ENCODE assay signal across 29 cellular contexts in genomic region chr1:95699274-95699953, GRCh38.
"Had no signal": no experiment of that assay in that cellular context is flagged by ENCODE, and none has a peak within 500 bp of the region (broad histone marks: within the 10 kb centered on the region; RNA-seq: fewer than 3 reads in every experiment).

No MANE protein-coding gene starts in this region.

- H3K4me1 ChIP-seq: colonic mucosa, foreskin keratinocyte, gastroesophageal sphincter, heart right ventricle, left ventricle myocardium inferior, lower lobe of right lung, prostate gland, sigmoid colon, stomach, thyroid gland had no signal

- DNase-seq: colonic mucosa; effector CD8-positive, alpha-beta T cell; foreskin keratinocyte; heart right ventricle; hippocampal formation; islet precursor cell; kidney glomerular epithelial cell; left colon; left ventricle myocardium inferior; lower lobe of right lung; natural killer cell; occipital lobe; ovary; right cardiac atrium; sigmoid colon; stimulated activated CD4-positive, alpha-beta T cell treated with anti-CD3 and anti-CD28 coated beads, Interleukin-2, amount 100 ng/mL, for 24 hours; stimulated activated CD4-positive, alpha-beta T cell treated with anti-CD3 and anti-CD28 coated beads, Interleukin-4, amount 100 ng/mL, for 24 hours; stimulated activated naive CD4-positive, alpha-beta T cell treated with Interleukin-2 at 50 U/mL for 16 hours; stomach; thyroid gland had no signal

- H3K4me1 Mint-ChIP-seq: central memory CD8-positive, alpha-beta T cell; natural killer cell; neural crest cell; stimulated activated effector memory CD8-positive, alpha-beta T cell treated with anti-CD3 and anti-CD28 coated beads, Interleukin-12 subunit alpha, Interleukin-12 subunit beta, amount 100 ng/mL, for 72 hours had no signal

- H3K27ac ChIP-seq: colonic mucosa, esophagus muscularis mucosa, foreskin keratinocyte, gastroesophageal sphincter, heart right ventricle, left ventricle myocardium inferior, lower lobe of right lung, ovary, prostate gland, sigmoid colon, stomach, thyroid gland had no signal

- H3K27ac Mint-ChIP-seq: dendritic cell treated with granulocyte-macrophage colony-stimulating factor and Interleukin-4, amounts not matched to agents 40 ng/mL and 50 ng/mL, for 4 days; natural killer cell; stimulated activated effector memory CD8-positive, alpha-beta T cell treated with anti-CD3 and anti-CD28 coated beads, Interleukin-12 subunit alpha, Interleukin-12 subunit beta, amount 100 ng/mL, for 72 hours; type B pancreatic cell had no signal

- H3K4me3 ChIP-seq: colonic mucosa, esophagus muscularis mucosa, gastroesophageal sphincter, heart right ventricle, left ventricle myocardium inferior, lower lobe of right lung, ovary, prostate gland, sigmoid colon, stomach, thyroid gland had no signal

- H3K27me3 ChIP-seq: colonic mucosa, esophagus muscularis mucosa, foreskin keratinocyte, gastroesophageal sphincter, heart right ventricle, ovary, sigmoid colon, stomach, thyroid gland had no signal

- ATAC-seq: foreskin keratinocyte; gastroesophageal sphincter; heart right ventricle; left colon; lower lobe of right lung; natural killer cell; right cardiac atrium; stimulated activated effector memory CD8-positive, alpha-beta T cell treated with anti-CD3 and anti-CD28 coated beads, Interleukin-12 subunit alpha, Interleukin-12 subunit beta, amount 100 ng/mL, for 72 hours had no signal

- H3K36me3 ChIP-seq: colonic mucosa, esophagus muscularis mucosa, gastroesophageal sphincter, heart right ventricle, left ventricle myocardium inferior, lower lobe of right lung, ovary, prostate gland, sigmoid colon, stomach, thyroid gland had no signal

- FAIRE-seq: endothelial cell of umbilical vein had no signal

- H3K36me3 Mint-ChIP-seq: stimulated activated effector memory CD8-positive, alpha-beta T cell treated with anti-CD3 and anti-CD28 coated beads, Interleukin-12 subunit alpha, Interleukin-12 subunit beta, amount 100 ng/mL, for 72 hours had no signal

- H3K27me3 Mint-ChIP-seq: central memory CD8-positive, alpha-beta T cell; dendritic cell treated with granulocyte-macrophage colony-stimulating factor and Interleukin-4, amounts not matched to agents 40 ng/mL and 50 ng/mL, for 4 days; type B pancreatic cell had no signal

- H3K9me3 ChIP-seq: colonic mucosa, ovary, prostate gland, thyroid gland had no signal

- H3K4me3 Mint-ChIP-seq: central memory CD8-positive, alpha-beta T cell; dendritic cell treated with granulocyte-macrophage colony-stimulating factor and Interleukin-4, amounts not matched to agents 40 ng/mL and 50 ng/mL, for 4 days; natural killer cell; neural crest cell; stimulated activated effector memory CD8-positive, alpha-beta T cell treated with anti-CD3 and anti-CD28 coated beads, Interleukin-12 subunit alpha, Interleukin-12 subunit beta, amount 100 ng/mL, for 72 hours; type B pancreatic cell had no signal
